ENCODE assay signal across 1 cellular context in the genomic region with DNA sequence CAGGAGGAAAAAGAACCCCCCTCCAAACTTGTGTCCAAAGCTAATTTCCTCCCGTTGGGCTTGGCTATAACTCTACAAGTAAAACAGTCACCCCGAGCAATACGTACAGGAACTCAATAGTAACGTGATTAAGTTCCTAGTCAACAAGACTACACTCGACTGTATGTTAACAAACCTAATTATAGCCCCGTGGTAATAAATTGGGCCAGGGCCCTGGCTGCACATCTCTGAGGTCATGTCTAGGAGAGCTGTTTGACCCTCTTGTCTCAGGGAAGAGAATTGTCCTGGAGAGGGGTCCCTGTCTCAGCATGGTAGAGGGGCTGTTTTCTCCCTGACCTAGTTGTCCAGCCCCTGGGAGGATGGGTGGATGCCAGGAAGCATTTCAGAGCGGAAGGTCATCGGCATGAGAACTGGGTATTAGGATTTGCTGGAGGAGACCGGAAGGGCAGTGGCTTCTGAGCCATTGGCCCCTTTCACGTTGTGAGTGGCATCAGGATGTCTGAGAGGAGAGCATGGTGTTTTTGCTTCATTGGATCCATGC.
TF ChIP-seq lines count a peak whose summit lies in the region.

No MANE protein-coding gene starts in this region.

TF ChIP-seq in GM12878, 131 proteins besides CTCF, POLR2A, EP300 and RAD21 (continued from another document):
- TF ChIP-seq, protein P1, sequence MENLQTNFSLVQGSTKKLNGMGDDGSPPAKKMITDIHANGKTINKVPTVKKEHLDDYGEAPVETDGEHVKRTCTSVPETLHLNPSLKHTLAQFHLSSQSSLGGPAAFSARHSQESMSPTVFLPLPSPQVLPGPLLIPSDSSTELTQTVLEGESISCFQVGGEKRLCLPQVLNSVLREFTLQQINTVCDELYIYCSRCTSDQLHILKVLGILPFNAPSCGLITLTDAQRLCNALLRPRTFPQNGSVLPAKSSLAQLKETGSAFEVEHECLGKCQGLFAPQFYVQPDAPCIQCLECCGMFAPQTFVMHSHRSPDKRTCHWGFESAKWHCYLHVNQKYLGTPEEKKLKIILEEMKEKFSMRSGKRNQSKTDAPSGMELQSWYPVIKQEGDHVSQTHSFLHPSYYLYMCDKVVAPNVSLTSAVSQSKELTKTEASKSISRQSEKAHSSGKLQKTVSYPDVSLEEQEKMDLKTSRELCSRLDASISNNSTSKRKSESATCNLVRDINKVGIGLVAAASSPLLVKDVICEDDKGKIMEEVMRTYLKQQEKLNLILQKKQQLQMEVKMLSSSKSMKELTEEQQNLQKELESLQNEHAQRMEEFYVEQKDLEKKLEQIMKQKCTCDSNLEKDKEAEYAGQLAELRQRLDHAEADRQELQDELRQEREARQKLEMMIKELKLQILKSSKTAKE (IDR thresholded peaks at IDR 0.05; ENCODE audit: low read depth, poor library complexity, severe bottlenecking): no peak
- TF ChIP-seq, protein P2, sequence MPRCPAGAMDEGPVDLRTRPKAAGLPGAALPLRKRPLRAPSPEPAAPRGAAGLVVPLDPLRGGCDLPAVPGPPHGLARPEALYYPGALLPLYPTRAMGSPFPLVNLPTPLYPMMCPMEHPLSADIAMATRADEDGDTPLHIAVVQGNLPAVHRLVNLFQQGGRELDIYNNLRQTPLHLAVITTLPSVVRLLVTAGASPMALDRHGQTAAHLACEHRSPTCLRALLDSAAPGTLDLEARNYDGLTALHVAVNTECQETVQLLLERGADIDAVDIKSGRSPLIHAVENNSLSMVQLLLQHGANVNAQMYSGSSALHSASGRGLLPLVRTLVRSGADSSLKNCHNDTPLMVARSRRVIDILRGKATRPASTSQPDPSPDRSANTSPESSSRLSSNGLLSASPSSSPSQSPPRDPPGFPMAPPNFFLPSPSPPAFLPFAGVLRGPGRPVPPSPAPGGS (IDR thresholded peaks at IDR 0.05; ENCODE audit: borderline replicate concordance, insufficient read depth, low read depth, low read length, poor library complexity, severe bottlenecking): no peak
- TF ChIP-seq BMI1 (IDR thresholded peaks at IDR 0.05; ENCODE audit: borderline replicate concordance) (no peak), BACH1 (IDR thresholded peaks at IDR 0.05; ENCODE audit: borderline replicate concordance) (no peak), NR2C1 (IDR thresholded peaks at IDR 0.05) (no peak), NFYA (IDR thresholded peaks at IDR 0.05; ENCODE audit: borderline replicate concordance, low read depth, low read length) (no peak), MYB (IDR thresholded peaks at IDR 0.05; ENCODE audit: borderline replicate concordance, low read depth, low read length) (no peak), DPF2 (IDR thresholded peaks at IDR 0.05) (no peak), FOXK2 (IDR thresholded peaks at IDR 0.05) (no peak), SREBF1 (IDR thresholded peaks at IDR 0.05; ENCODE audit: low read length) (no peak), FOXM1 (IDR thresholded peaks at IDR 0.05; ENCODE audit: low read depth, low read length) (no peak), KAT2A (conservative IDR thresholded peaks at IDR 0.05; ENCODE audit: control insufficient read depth, low read depth, low read length) (no peak), MXI1 (IDR thresholded peaks at IDR 0.05; ENCODE audit: low read depth, low read length) (no peak), PAX8 (IDR thresholded peaks at IDR 0.05) (no peak), ZNF622 (IDR thresholded peaks at IDR 0.05) (no peak)
- TF ChIP-seq, protein P3, sequence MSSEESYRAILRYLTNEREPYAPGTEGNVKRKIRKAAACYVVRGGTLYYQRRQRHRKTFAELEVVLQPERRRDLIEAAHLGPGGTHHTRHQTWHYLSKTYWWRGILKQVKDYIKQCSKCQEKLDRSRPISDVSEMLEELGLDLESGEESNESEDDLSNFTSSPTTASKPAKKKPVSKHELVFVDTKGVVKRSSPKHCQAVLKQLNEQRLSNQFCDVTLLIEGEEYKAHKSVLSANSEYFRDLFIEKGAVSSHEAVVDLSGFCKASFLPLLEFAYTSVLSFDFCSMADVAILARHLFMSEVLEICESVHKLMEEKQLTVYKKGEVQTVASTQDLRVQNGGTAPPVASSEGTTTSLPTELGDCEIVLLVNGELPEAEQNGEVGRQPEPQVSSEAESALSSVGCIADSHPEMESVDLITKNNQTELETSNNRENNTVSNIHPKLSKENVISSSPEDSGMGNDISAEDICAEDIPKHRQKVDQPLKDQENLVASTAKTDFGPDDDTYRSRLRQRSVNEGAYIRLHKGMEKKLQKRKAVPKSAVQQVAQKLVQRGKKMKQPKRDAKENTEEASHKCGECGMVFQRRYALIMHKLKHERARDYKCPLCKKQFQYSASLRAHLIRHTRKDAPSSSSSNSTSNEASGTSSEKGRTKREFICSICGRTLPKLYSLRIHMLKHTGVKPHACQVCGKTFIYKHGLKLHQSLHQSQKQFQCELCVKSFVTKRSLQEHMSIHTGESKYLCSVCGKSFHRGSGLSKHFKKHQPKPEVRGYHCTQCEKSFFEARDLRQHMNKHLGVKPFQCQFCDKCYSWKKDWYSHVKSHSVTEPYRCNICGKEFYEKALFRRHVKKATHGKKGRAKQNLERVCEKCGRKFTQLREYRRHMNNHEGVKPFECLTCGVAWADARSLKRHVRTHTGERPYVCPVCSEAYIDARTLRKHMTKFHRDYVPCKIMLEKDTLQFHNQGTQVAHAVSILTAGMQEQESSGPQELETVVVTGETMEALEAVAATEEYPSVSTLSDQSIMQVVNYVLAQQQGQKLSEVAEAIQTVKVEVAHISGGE (CRISPR knock-in tag; IDR thresholded peaks at IDR 0.05): no peak
